Comparison of ENCODE assay signal across 1 cellular context in the genomic region with DNA sequence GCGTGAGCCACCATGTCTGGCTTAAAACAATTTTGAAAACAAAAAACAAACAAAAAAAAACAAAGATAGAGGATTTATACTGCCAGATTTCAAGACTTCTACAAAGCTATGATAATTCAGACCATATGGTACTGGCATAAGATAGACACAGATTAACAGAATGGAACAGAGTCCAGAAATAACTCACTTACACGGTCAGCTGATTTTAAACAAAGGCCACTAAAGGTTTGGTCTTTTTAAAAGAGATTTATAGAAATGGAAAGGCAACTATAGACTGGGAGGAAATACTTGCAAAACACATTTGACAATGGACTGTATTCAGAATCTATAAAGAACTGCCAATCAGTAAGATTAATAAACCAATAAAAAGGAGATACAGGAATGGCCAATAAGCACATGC.
TF ChIP-seq lines count a peak whose summit lies in the region.

No MANE protein-coding gene starts in this region.

TF ChIP-seq in IMR-90, 13 proteins besides CTCF, POLR2A, EP300 and RAD21 (continued from another document):
- TF ChIP-seq, protein P1, sequence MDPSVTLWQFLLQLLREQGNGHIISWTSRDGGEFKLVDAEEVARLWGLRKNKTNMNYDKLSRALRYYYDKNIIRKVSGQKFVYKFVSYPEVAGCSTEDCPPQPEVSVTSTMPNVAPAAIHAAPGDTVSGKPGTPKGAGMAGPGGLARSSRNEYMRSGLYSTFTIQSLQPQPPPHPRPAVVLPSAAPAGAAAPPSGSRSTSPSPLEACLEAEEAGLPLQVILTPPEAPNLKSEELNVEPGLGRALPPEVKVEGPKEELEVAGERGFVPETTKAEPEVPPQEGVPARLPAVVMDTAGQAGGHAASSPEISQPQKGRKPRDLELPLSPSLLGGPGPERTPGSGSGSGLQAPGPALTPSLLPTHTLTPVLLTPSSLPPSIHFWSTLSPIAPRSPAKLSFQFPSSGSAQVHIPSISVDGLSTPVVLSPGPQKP (IDR thresholded peaks at IDR 0.05; ENCODE audit: borderline replicate concordance, low read depth, low read length): no peak
- TF ChIP-seq RFX5 (IDR thresholded peaks at IDR 0.05; ENCODE audit: low read depth, low read length) (no peak), CEBPB (IDR thresholded peaks at IDR 0.05; ENCODE audit: low read depth, low read length) (no peak), MXI1 (IDR thresholded peaks at IDR 0.05; ENCODE audit: borderline replicate concordance, low read depth, low read length) (no peak), FOS (IDR thresholded peaks at IDR 0.05; ENCODE audit: low read depth, low read length) (no peak)
